Comparison of ENCODE assay signal across 9 cellular contexts in genomic region chr5:36657563-36657995, GRCh38. TPM values are rescaled to one million over a fixed set of nuclear protein-coding genes. Genes with fewer than 3 reads are reported as not detected.
DNase-seq lines count a peak whose midpoint lies in the region; ATAC-seq and TF ChIP-seq lines count a peak whose summit lies in the region.
"Had no signal": no experiment of that assay in that cellular context is flagged by ENCODE, and none has a peak within 500 bp of the region (broad histone marks: within the 10 kb centered on the region; RNA-seq: fewer than 3 reads in every experiment).

No MANE protein-coding gene starts in this region.

- peak; percentile 35 for TF ChIP-seq CTCF in neutrophil (IDR thresholded peaks at IDR 0.05)

- H3K4me1 ChIP-seq in neutrophil (ENCODE audit: control insufficient read depth in 1 of 2, insufficient read depth in 1 of 2, low read depth in 1 of 2, low read length in 1 of 2), result peaks cover 19 to 29% of the 10 kb centered on the region in 2 experiments

- no peaks in the 10 kb centered on the region for H3K9me3 ChIP-seq in neutrophil

- H3K27me3 ChIP-seq in neutrophil, result no peaks in the 10 kb centered on the region

- no peak overlapping the region for H3K27ac Mint-ChIP-seq in activated CD4-positive, alpha-beta memory T cell treated with anti-CD3 and anti-CD28 coated beads for 36 hours

- POLR2A ChIA-PET in activated CD4-positive, alpha-beta memory T cell treated with anti-CD3 and anti-CD28 coated beads for 36 hours (lab: Charles Lee), result no interaction called here

- H3K9me3 Mint-ChIP-seq in activated CD4-positive, alpha-beta memory T cell treated with anti-CD3 and anti-CD28 coated beads for 36 hours, result no peaks in the 10 kb centered on the region

- no peaks in the 10 kb centered on the region for H3K4me1 Mint-ChIP-seq in activated CD4-positive, alpha-beta memory T cell treated with anti-CD3 and anti-CD28 coated beads for 36 hours (ENCODE audit: low read depth)

- intact Hi-C loops in activated CD4-positive, alpha-beta memory T cell treated with anti-CD3 and anti-CD28 coated beads for 36 hours (cut with micrococcal nuclease), result no loop called here

- H3K27me3 Mint-ChIP-seq in activated CD4-positive, alpha-beta memory T cell treated with anti-CD3 and anti-CD28 coated beads for 36 hours, result peaks cover 12% of the 10 kb centered on the region

- DNase-seq in C1 segment of cervical spinal cord (lab: John Stamatoyannopoulos, UW) (peak in 10 of 14 donors; percentile 12 to 55 (median 34)), NOMO-1 treated with dmso at 0.1 percent for 144 hours (lab: John Stamatoyannopoulos, UW; ENCODE audit: unreplicated experiment) (peak; percentile 97), epithelial cell of prostate (ENCODE audit: low read depth, low spot score) (peak; percentile 96), HuH-7.5 (ENCODE audit: low spot score) (no peak), NCI-H1436 (lab: John Stamatoyannopoulos, UW) (no peak)
- DNase-seq in activated CD4-positive, alpha-beta memory T cell treated with anti-CD3 and anti-CD28 coated beads for 36 hours, result no peak

- no peak overlapping the region for H3K4me3 Mint-ChIP-seq in activated CD4-positive, alpha-beta memory T cell treated with anti-CD3 and anti-CD28 coated beads for 36 hours

- H3K36me3 Mint-ChIP-seq in activated CD4-positive, alpha-beta memory T cell treated with anti-CD3 and anti-CD28 coated beads for 36 hours, result no peaks in the 10 kb centered on the region

- H3K4me3 ChIP-seq in neutrophil (ENCODE audit: low read depth in 1 of 2, low read length in 1 of 2), result peak overlapping the region in 1 of 2 experiments; percentile 41
- H3K4me3 ChIP-seq: GM12878 had no signal

- ATAC-seq in GM18498 (IDR thresholded peaks at IDR 0.05; ENCODE audit: unreplicated experiment), result no peak
- ATAC-seq: GM12878 had no signal

- CTCF ChIA-PET in activated CD4-positive, alpha-beta memory T cell treated with anti-CD3 and anti-CD28 coated beads for 36 hours (lab: Charles Lee), result no interaction called here

- H3K27ac ChIP-seq in epithelial cell of prostate (peak overlapping the region; percentile 96), neutrophil (peak overlapping the region; percentile 84)

- no peaks in the 10 kb centered on the region for H3K36me3 ChIP-seq in neutrophil

RNA-seq across cellular contexts. Expression of gene SLC1A3, which starts 51.2 kb away (rescaled TPM):
- total RNA-seq in activated CD4-positive, alpha-beta memory T cell treated with anti-CD3 and anti-CD28 coated beads for 36 hours, result under 1 TPM in 1 of 2 experiments, not detected in 1; 0.29 TPM

Comparison
In these comparisons a context has a peak if more than half of its experiments do, and no peak if none do; other contexts are left out.
1. DNase-seq: peak in C1 segment of cervical spinal cord (10 of 14), NOMO-1 treated with dmso at 0.1 percent for 144 hours (single experiment) and epithelial cell of prostate (single experiment); none in HuH-7.5 (single experiment), NCI-H1436 (single experiment) and activated CD4-positive, alpha-beta memory T cell treated with anti-CD3 and anti-CD28 coated beads for 36 hours (single experiment).